8 cellular contexts compared by ENCODE assay signal in the genomic region with DNA sequence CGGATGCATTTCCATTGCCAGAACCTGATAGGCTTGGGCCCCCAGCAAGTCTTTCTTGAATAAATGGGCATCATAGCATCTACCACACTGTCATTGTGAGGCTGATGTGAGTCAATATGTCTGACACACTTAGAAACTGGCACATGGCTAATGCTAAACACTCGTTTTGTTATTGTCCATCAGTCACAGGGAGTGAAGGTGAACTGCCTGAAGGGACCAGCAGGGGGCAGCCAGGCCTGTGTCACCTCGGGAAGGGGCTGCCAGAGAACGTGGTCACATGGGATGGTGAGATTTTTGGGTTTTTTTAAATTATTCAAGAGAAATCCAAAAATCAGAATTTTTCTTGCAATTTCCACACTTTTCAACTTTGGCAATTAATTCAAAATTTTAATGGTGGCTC. TPM values are rescaled to one million over a fixed set of nuclear protein-coding genes. Genes with fewer than 3 reads are reported as not detected.
DNase-seq lines count a peak whose midpoint lies in the region; ATAC-seq and TF ChIP-seq lines count a peak whose summit lies in the region.

No MANE protein-coding gene starts in this region.

- H3F3A ChIP-seq in OCI-LY1 (ENCODE audit: insufficient read depth, low read length), result no peaks in the 10 kb centered on the region

- intact Hi-C loops in activated naive CD4-positive, alpha-beta T cell treated with anti-CD3 and anti-CD28 coated beads for 36 hours (cut with micrococcal nuclease), result no loop called here

- peak; percentile 34 for DNase-seq in activated naive CD4-positive, alpha-beta T cell treated with anti-CD3 and anti-CD28 coated beads for 36 hours
- no peak for DNase-seq in activated naive CD4-positive, alpha-beta T cell treated with Interleukin-2 at 50 U/mL for 16 hours
- DNase-seq in fibroblast of pulmonary artery (ENCODE audit: low read depth), result peak; percentile 11
- DNase-seq in stimulated activated CD4-positive, alpha-beta T cell treated with anti-CD3 and anti-CD28 coated beads, Interleukin-4, amount 100 ng/mL, for 24 hours, result peak; percentile 5
- no peak for DNase-seq in activated CD4-positive, CD25-positive, alpha-beta regulatory T cell (lab: John Stamatoyannopoulos, UW)
- DNase-seq in coronary artery (ENCODE audit: low spot score), result no peak

- H3K79me2 ChIP-seq in OCI-LY1 (ENCODE audit: insufficient read depth, low read length), result no peaks in the 10 kb centered on the region

- H3K9me2 ChIP-seq in OCI-LY1 (ENCODE audit: low read depth, low read length), result no peaks in the 10 kb centered on the region

- H3K4me1 Mint-ChIP-seq in activated naive CD4-positive, alpha-beta T cell treated with anti-CD3 and anti-CD28 coated beads for 36 hours (ENCODE audit: low read depth), result no peaks in the 10 kb centered on the region

- CTCF ChIA-PET in activated naive CD4-positive, alpha-beta T cell treated with anti-CD3 and anti-CD28 coated beads for 36 hours (lab: Charles Lee), result no interaction called here

- peaks cover 3% of the 10 kb centered on the region; the same call in 1 of the 2 replicates for H3K27me3 ChIP-seq in OCI-LY1 (ENCODE audit: insufficient read depth, low read length)

- no peak overlapping the region for H3K27ac ChIP-seq in OCI-LY1 (ENCODE audit: low read depth, low read length, poor library complexity, severe bottlenecking)
- H3K27ac ChIP-seq in coronary artery, result no peak overlapping the region

- H3K36me3 Mint-ChIP-seq in activated naive CD4-positive, alpha-beta T cell treated with anti-CD3 and anti-CD28 coated beads for 36 hours (ENCODE audit: low read depth), result no peaks in the 10 kb centered on the region

- no peaks in the 10 kb centered on the region for H3K9me3 Mint-ChIP-seq in activated naive CD4-positive, alpha-beta T cell treated with anti-CD3 and anti-CD28 coated beads for 36 hours

- ATAC-seq in GM21786 (IDR thresholded peaks at IDR 0.05; ENCODE audit: unreplicated experiment), result no peak

- no peak overlapping the region for H3K4me3 ChIP-seq in OCI-LY1 (ENCODE audit: low read depth, low read length, poor library complexity, severe bottlenecking)
- H3K4me3 ChIP-seq in fibroblast of pulmonary artery (replicated peaks; ENCODE audit: low read depth, low read length), result no peak overlapping the region
- H3K4me3 ChIP-seq in coronary artery, result no peak overlapping the region

- no peak overlapping the region for H3K9ac ChIP-seq in OCI-LY1 (ENCODE audit: low read length)

- H3K27me3 Mint-ChIP-seq in activated naive CD4-positive, alpha-beta T cell treated with anti-CD3 and anti-CD28 coated beads for 36 hours (ENCODE audit: low read depth), result peaks cover 3% of the 10 kb centered on the region

- TF ChIP-seq CTCF in OCI-LY1 (IDR thresholded peaks at IDR 0.05; ENCODE audit: low read length) (peak; percentile 64), fibroblast of pulmonary artery (IDR thresholded peaks at IDR 0.05; ENCODE audit: low read length, missing control alignments) (peak; percentile 43), coronary artery (IDR thresholded peaks at IDR 0.05) (no peak)

- no peaks in the 10 kb centered on the region for H3K36me3 ChIP-seq in OCI-LY1 (ENCODE audit: insufficient read depth, low read length)

- no peak overlapping the region for H3K4me3 Mint-ChIP-seq in activated naive CD4-positive, alpha-beta T cell treated with anti-CD3 and anti-CD28 coated beads for 36 hours

- H4K20me1 ChIP-seq in OCI-LY1 (ENCODE audit: insufficient read depth, low read length), result no peaks in the 10 kb centered on the region

- H3K4me2 ChIP-seq in OCI-LY1 (ENCODE audit: low read length), result no peak overlapping the region

- H3K9me3 ChIP-seq in OCI-LY1 (ENCODE audit: low read length), result no peaks in the 10 kb centered on the region

- H3K27ac Mint-ChIP-seq in activated naive CD4-positive, alpha-beta T cell treated with anti-CD3 and anti-CD28 coated beads for 36 hours, result no peak overlapping the region

- no peak overlapping the region for H2AFZ ChIP-seq in OCI-LY1 (ENCODE audit: low read length)

- no peaks in the 10 kb centered on the region for H3K4me1 ChIP-seq in OCI-LY1 (ENCODE audit: insufficient read depth, low read length, severe bottlenecking)

RNA-seq across cellular contexts. Expression of gene RCVRN, which starts 0.8 kb away (rescaled TPM):
- total RNA-seq in activated naive CD4-positive, alpha-beta T cell treated with anti-CD3 and anti-CD28 coated beads for 36 hours, result not detected

Comparison
In these comparisons a context has a peak if more than half of its experiments do, and no peak if none do; other contexts are left out.
1. DNase-seq: peak in activated naive CD4-positive, alpha-beta T cell treated with anti-CD3 and anti-CD28 coated beads for 36 hours (single experiment), fibroblast of pulmonary artery (single experiment) and stimulated activated CD4-positive, alpha-beta T cell treated with anti-CD3 and anti-CD28 coated beads, Interleukin-4, amount 100 ng/mL, for 24 hours (single experiment); none in activated naive CD4-positive, alpha-beta T cell treated with Interleukin-2 at 50 U/mL for 16 hours (single experiment), activated CD4-positive, CD25-positive, alpha-beta regulatory T cell (0 of 4) and coronary artery (single experiment).